19 cellular contexts compared by ENCODE assay signal in genomic region chr1:7629011-7629410, GRCh38.
A peak's percentile ranks its signal among the peaks of the same experiment; 100 is the strongest.
DNase-seq lines count a peak whose midpoint lies in the region; ATAC-seq and TF ChIP-seq lines count a peak whose summit lies in the region.
"Had no signal": no experiment of that assay in that cellular context is flagged by ENCODE, and none has a peak within 500 bp of the region (broad histone marks: within the 10 kb centered on the region; RNA-seq: fewer than 3 reads in every experiment).

No MANE protein-coding gene starts in this region.

- CTCF ChIA-PET in SK-N-SH (lab: Yijun Ruan, JAX): interaction anchor here (0.6 to 4.4 kb wide), 14 partner anchors 10 to 91 kb away, joined by 3 to 32 read pairs (median 4); no protein-coding TSS in a partner anchor

- WGBS in SK-N-SH (ENCODE audit: low lambda C conversion rate): 42% methylated on average over 5 of the region's 8 CpGs
- WGBS in heart left ventricle, 4 donors: 63 to 75% (median 74%) methylated on average over 6 to 8 of the region's 8 CpGs

- DNase-seq in SK-N-SH: no peak
- DNase-seq in heart left ventricle: peak in 1 of 5 donors; percentile 33
- no peak for DNase-seq in right atrium auricular region (ENCODE audit: low spot score)
- no peak for DNase-seq in GM13976 (ENCODE audit: low spot score)
- DNase-seq in kidney tubule cell (ENCODE audit: low spot score): no peak
- DNase-seq: AML-193; CD4-positive, alpha-beta T cell; DMS79 treated with DMSO at 0.1 percent for 48 hours; H7; HFFc6 had no signal

- H3K9me3 ChIP-seq in SK-N-SH (no peaks in the 10 kb centered on the region), heart left ventricle (no peaks in the 10 kb centered on the region), right atrium auricular region (no peaks in the 10 kb centered on the region)
- H3K9me3 ChIP-seq: A549 had no signal

- H2AFZ ChIP-seq in SK-N-SH (ENCODE audit: low read depth): no peak overlapping the region
- H2AFZ ChIP-seq: GM23338 had no signal

- no peak overlapping the region for H3K4me2 ChIP-seq in SK-N-SH
- H3K4me2 ChIP-seq: A549, GM23338 had no signal

- H3K27me3 ChIP-seq in SK-N-SH (ENCODE audit: insufficient read depth) (peaks cover 6% of the 10 kb centered on the region; the same call in 1 of the 2 replicates), heart left ventricle (peaks cover 0 to 5% (median 0%) of the 10 kb centered on the region in 9 donors), right atrium auricular region (no peaks in the 10 kb centered on the region)

- no peak for TF ChIP-seq POLR2A in heart left ventricle (IDR thresholded peaks at IDR 0.05)

- no peaks in the 10 kb centered on the region for H3K9me2 ChIP-seq in SK-N-SH

- no peaks in the 10 kb centered on the region for H4K20me1 ChIP-seq in SK-N-SH (ENCODE audit: insufficient read depth)

- no peak for TF ChIP-seq EP300 in SK-N-SH (IDR thresholded peaks at IDR 0.05; ENCODE audit: borderline replicate concordance in 1 of 2, low read depth in 1 of 2, low read length in 1 of 2)

- H3K4me1 ChIP-seq in SK-N-SH (ENCODE audit: control insufficient read depth in 1 of 2, insufficient read depth in 2 of 2, low read depth in 1 of 2, low read length in 1 of 2): peaks cover 0 to 87% of the 10 kb centered on the region in 2 experiments; a peak in 2 of 4 replicates
- peaks cover 0 to 13% (median 4%) of the 10 kb centered on the region in 12 donors for H3K4me1 ChIP-seq in heart left ventricle
- H3K4me1 ChIP-seq in right atrium auricular region: peaks cover 0 to 22% of the 10 kb centered on the region in 2 donors
- H3K4me1 ChIP-seq: A549 had no signal

- in situ Hi-C loops in GM13976 (cut with MboI; ENCODE audit: low sequenced_read_pairs, unreplicated experiment): loop anchor here (25.0 kb wide), 1 partner anchor 592 kb away; no protein-coding TSS in a partner anchor

- no peaks in the 10 kb centered on the region for H3K36me3 ChIP-seq in SK-N-SH (replicated peaks in 1 of 2; ENCODE audit: control insufficient read depth in 1 of 2, insufficient read depth in 2 of 2, low read length in 1 of 2)
- H3K36me3 ChIP-seq in heart left ventricle: no peaks in the 10 kb centered on the region
- H3K36me3 ChIP-seq in right atrium auricular region: no peaks in the 10 kb centered on the region

- H3K4me3 ChIP-seq in SK-N-SH (ENCODE audit: low read depth in 2 of 2, low read length in 1 of 2): no peak overlapping the region
- H3K4me3 ChIP-seq in heart left ventricle: no peak overlapping the region
- H3K4me3 ChIP-seq in right atrium auricular region: no peak overlapping the region
- H3K4me3 ChIP-seq: A549, GM12878, GM23338 had no signal

- ATAC-seq in SK-N-SH treated with all-trans-retinoic acid at 6 μM for 48 hours (no peak), heart left ventricle (peak in 3 of 4 donors; percentile 22 to 64 (median 36)), GM18511 (IDR thresholded peaks at IDR 0.05; ENCODE audit: unreplicated experiment) (no peak)
- ATAC-seq: A549, GM12878, GM23338, HCT116 had no signal

- TF ChIP-seq CTCF in SK-N-SH (IDR thresholded peaks at IDR 0.05) (no peak), heart left ventricle (IDR thresholded peaks at IDR 0.05) (no peak), right atrium auricular region (IDR thresholded peaks at IDR 0.05) (no peak), GM13976 (IDR thresholded peaks at IDR 0.05; ENCODE audit: borderline replicate concordance, control extremely low read depth, extremely low read depth, insufficient read depth, missing control alignments) (no peak)

- H3F3A ChIP-seq in SK-N-SH (replicated peaks; ENCODE audit: insufficient read depth): no peaks in the 10 kb centered on the region

- no peak for TF ChIP-seq RAD21 in SK-N-SH (IDR thresholded peaks at IDR 0.05; ENCODE audit: low read length)

- no peak overlapping the region for H3K9ac ChIP-seq in SK-N-SH

- intact Hi-C loops in heart left ventricle (cut with DNase I): no loop called here

- H3K79me2 ChIP-seq in SK-N-SH (ENCODE audit: insufficient read depth): no peaks in the 10 kb centered on the region

- POLR2A ChIA-PET in SK-N-SH (lab: Yijun Ruan, JAX): interaction anchor here (0.7 to 2.8 kb wide), 19 partner anchors 11 to 844 kb away, joined by 3 to 37 read pairs (median 5); partner anchors contain the start of gene CAMTA1

- H3K27ac ChIP-seq in SK-N-SH (ENCODE audit: low read depth in 2 of 2, low read length in 1 of 2) (peak overlapping the region; percentile 9 to 100; a peak in 3 of 4 replicates), heart left ventricle (no peak overlapping the region), right atrium auricular region (peak overlapping the region; percentile 51 to 64)
- H3K27ac ChIP-seq: 22Rv1, A549, C4-2B, HL-60 had no signal

TF ChIP-seq in SK-N-SH, 30 proteins besides CTCF, POLR2A, EP300 and RAD21 (continues in another document):
- TF ChIP-seq YY1 (IDR thresholded peaks at IDR 0.05; ENCODE audit: low read depth) (no peak), ELF1 (IDR thresholded peaks at IDR 0.05) (no peak), GATA2 (CRISPR knock-in tag; IDR thresholded peaks at IDR 0.05) (no peak), RXRA (IDR thresholded peaks at IDR 0.05; ENCODE audit: borderline replicate concordance, low read depth) (no peak), RFX5 (IDR thresholded peaks at IDR 0.05; ENCODE audit: low read length) (no peak), CHD2 (IDR thresholded peaks at IDR 0.05; ENCODE audit: low read length, partially characterized antibody) (no peak), SMC3 (IDR thresholded peaks at IDR 0.05; ENCODE audit: low read depth, low read length) (no peak), MXI1 (IDR thresholded peaks at IDR 0.05; ENCODE audit: low read depth, low read length) (no peak), ZBTB33 (IDR thresholded peaks at IDR 0.05; ENCODE audit: borderline replicate concordance, low read depth) (no peak), GABPA (IDR thresholded peaks at IDR 0.05; ENCODE audit: low read depth) (no peak)

TF ChIP-seq in SK-N-SH treated with all-trans-retinoic acid at 6 μM for 48 hours, 23 proteins besides CTCF, POLR2A, EP300 and RAD21 (continues in another document):
- TF ChIP-seq ZC3H10 (CRISPR knock-in tag; IDR thresholded peaks at IDR 0.05): no peak
- TF ChIP-seq, protein P1, sequence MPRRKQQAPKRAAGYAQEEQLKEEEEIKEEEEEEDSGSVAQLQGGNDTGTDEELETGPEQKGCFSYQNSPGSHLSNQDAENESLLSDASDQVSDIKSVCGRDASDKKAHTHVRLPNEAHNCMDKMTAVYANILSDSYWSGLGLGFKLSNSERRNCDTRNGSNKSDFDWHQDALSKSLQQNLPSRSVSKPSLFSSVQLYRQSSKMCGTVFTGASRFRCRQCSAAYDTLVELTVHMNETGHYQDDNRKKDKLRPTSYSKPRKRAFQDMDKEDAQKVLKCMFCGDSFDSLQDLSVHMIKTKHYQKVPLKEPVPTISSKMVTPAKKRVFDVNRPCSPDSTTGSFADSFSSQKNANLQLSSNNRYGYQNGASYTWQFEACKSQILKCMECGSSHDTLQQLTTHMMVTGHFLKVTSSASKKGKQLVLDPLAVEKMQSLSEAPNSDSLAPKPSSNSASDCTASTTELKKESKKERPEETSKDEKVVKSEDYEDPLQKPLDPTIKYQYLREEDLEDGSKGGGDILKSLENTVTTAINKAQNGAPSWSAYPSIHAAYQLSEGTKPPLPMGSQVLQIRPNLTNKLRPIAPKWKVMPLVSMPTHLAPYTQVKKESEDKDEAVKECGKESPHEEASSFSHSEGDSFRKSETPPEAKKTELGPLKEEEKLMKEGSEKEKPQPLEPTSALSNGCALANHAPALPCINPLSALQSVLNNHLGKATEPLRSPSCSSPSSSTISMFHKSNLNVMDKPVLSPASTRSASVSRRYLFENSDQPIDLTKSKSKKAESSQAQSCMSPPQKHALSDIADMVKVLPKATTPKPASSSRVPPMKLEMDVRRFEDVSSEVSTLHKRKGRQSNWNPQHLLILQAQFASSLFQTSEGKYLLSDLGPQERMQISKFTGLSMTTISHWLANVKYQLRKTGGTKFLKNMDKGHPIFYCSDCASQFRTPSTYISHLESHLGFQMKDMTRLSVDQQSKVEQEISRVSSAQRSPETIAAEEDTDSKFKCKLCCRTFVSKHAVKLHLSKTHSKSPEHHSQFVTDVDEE (CRISPR knock-in tag; IDR thresholded peaks at IDR 0.05): no peak
- no peak for TF ChIP-seq POU6F1 (CRISPR knock-in tag; IDR thresholded peaks at IDR 0.05; ENCODE audit: borderline replicate concordance, low read depth)
- TF ChIP-seq SNAI2 (CRISPR knock-in tag; IDR thresholded peaks at IDR 0.05): no peak
- TF ChIP-seq PATZ1 (CRISPR knock-in tag; IDR thresholded peaks at IDR 0.05; ENCODE audit: borderline replicate concordance): no peak
- TF ChIP-seq ZFP3 (CRISPR knock-in tag; IDR thresholded peaks at IDR 0.05): no peak
- no peak for TF ChIP-seq TOX (CRISPR knock-in tag; IDR thresholded peaks at IDR 0.05; ENCODE audit: borderline replicate concordance)
- no peak for TF ChIP-seq GLIS3 (CRISPR knock-in tag; IDR thresholded peaks at IDR 0.05)
- no peak for TF ChIP-seq CSDC2 (CRISPR knock-in tag; IDR thresholded peaks at IDR 0.05)
- no peak for TF ChIP-seq TCF4 (CRISPR knock-in tag; IDR thresholded peaks at IDR 0.05; ENCODE audit: borderline replicate concordance)
- no peak for TF ChIP-seq OSR1 (CRISPR knock-in tag; IDR thresholded peaks at IDR 0.05)

Comparison
In these comparisons a context has a peak if more than half of its experiments do, and no peak if none do; other contexts are left out.
1. H3K27ac ChIP-seq: peak in SK-N-SH (2 of 2) and right atrium auricular region (2 of 2); none in heart left ventricle (0 of 12).
2. ATAC-seq: peak in heart left ventricle (3 of 4); none in SK-N-SH treated with all-trans-retinoic acid at 6 μM for 48 hours (single experiment) and GM18511 (single experiment).